ENCODE assay signal across 11 cellular contexts in genomic region chr15:64837502-64837901, GRCh38. TPM values are rescaled to one million over a fixed set of nuclear protein-coding genes. Genes with fewer than 3 reads are reported as not detected.
A peak's percentile ranks its signal among the peaks of the same experiment; 100 is the strongest.
DNase-seq lines count a peak whose midpoint lies in the region; ATAC-seq, FAIRE-seq and TF ChIP-seq lines count a peak whose summit lies in the region.
"Had no signal": no experiment of that assay in that cellular context is flagged by ENCODE, and none has a peak within 500 bp of the region (broad histone marks: within the 10 kb centered on the region; RNA-seq: fewer than 3 reads in every experiment).

No MANE protein-coding gene starts in this region.

- no peaks in the 10 kb centered on the region for H3K27me3 Mint-ChIP-seq in activated T-cell treated with anti-CD3 and anti-CD28 coated beads, Interleukin-2, amount 50 U/mL, for 4 hours (ENCODE audit: low read depth)
- no peaks in the 10 kb centered on the region for H3K27me3 Mint-ChIP-seq in activated CD8-positive, alpha-beta T cell treated with anti-CD3 and anti-CD28 coated beads, Interleukin-2, amount 10 ng/mL, durations not matched to agents 7 days and 5 days (ENCODE audit: low read depth)

- H3K36me3 Mint-ChIP-seq in activated T-cell treated with anti-CD3 and anti-CD28 coated beads, Interleukin-2, amount 50 U/mL, for 4 hours (ENCODE audit: insufficient read depth): no peaks in the 10 kb centered on the region
- H3K36me3 Mint-ChIP-seq in activated CD8-positive, alpha-beta T cell treated with anti-CD3 and anti-CD28 coated beads, Interleukin-2, amount 10 ng/mL, durations not matched to agents 7 days and 5 days (ENCODE audit: low read depth): peaks cover 7% of the 10 kb centered on the region

- no peak for FAIRE-seq in D721Med (lab: Jason Lieb, UNC)

- H3K4me1 Mint-ChIP-seq in activated T-cell treated with anti-CD3 and anti-CD28 coated beads, Interleukin-2, amount 50 U/mL, for 4 hours (ENCODE audit: low read depth): peaks cover 49% of the 10 kb centered on the region
- H3K4me1 Mint-ChIP-seq in activated CD8-positive, alpha-beta T cell treated with anti-CD3 and anti-CD28 coated beads, Interleukin-2, amount 10 ng/mL, durations not matched to agents 7 days and 5 days (ENCODE audit: low read depth): peaks cover 56% of the 10 kb centered on the region

- CTCF ChIA-PET in activated CD8-positive, alpha-beta T cell treated with anti-CD3 and anti-CD28 coated beads, Interleukin-2, amount 10 ng/mL, durations not matched to agents 7 days and 5 days (lab: Charles Lee): interaction anchor here (0.7 to 7.1 kb wide), 7 partner anchors 11 to 684 kb away, joined by 3 to 114 read pairs (median 5); partner anchors contain the start of gene PIF1

- H3K27me3 ChIP-seq in neutrophil: no peaks in the 10 kb centered on the region
- H3K27me3 ChIP-seq: adrenal gland had no signal

- peaks cover 56 to 57% of the 10 kb centered on the region in 2 experiments for H3K4me1 ChIP-seq in neutrophil (ENCODE audit: control insufficient read depth in 1 of 2, insufficient read depth in 1 of 2, low read depth in 1 of 2, low read length in 1 of 2)

- H3K36me3 ChIP-seq in neutrophil: peaks cover 3% of the 10 kb centered on the region
- H3K36me3 ChIP-seq: adrenal gland had no signal

- no peaks in the 10 kb centered on the region for H3K9me3 Mint-ChIP-seq in activated T-cell treated with anti-CD3 and anti-CD28 coated beads, Interleukin-2, amount 50 U/mL, for 4 hours
- no peaks in the 10 kb centered on the region for H3K9me3 Mint-ChIP-seq in activated CD8-positive, alpha-beta T cell treated with anti-CD3 and anti-CD28 coated beads, Interleukin-2, amount 10 ng/mL, durations not matched to agents 7 days and 5 days (ENCODE audit: insufficient read depth)

- H3K27ac ChIP-seq in neutrophil: peak overlapping the region; percentile 74
- H3K27ac ChIP-seq: adrenal gland had no signal

- no peak for ATAC-seq in activated T-cell treated with anti-CD3 and anti-CD28 coated beads, Interleukin-2, amount 50 U/mL, for 4 hours
- ATAC-seq in activated CD8-positive, alpha-beta T cell treated with anti-CD3 and anti-CD28 coated beads, Interleukin-2, amount 10 ng/mL, durations not matched to agents 7 days and 5 days: peak; percentile 6
- no peak for ATAC-seq in HG03196 (IDR thresholded peaks at IDR 0.05; ENCODE audit: unreplicated experiment)

- DNase-seq in activated T-cell treated with anti-CD3 and anti-CD28 coated beads, Interleukin-2, amount 50 U/mL, for 4 hours: peak; percentile 21
- DNase-seq in activated T-cell treated with anti-CD3 and anti-CD28 coated beads for 4 hours: no peak
- DNase-seq in NB4 (ENCODE audit: low read depth): peak; percentile 95
- DNase-seq in activated CD8-positive, alpha-beta T cell treated with anti-CD3 and anti-CD28 coated beads, Interleukin-2, amount 10 ng/mL, durations not matched to agents 7 days and 5 days: peak; percentile 79
- no peak for DNase-seq in D721Med (ENCODE audit: insufficient read length, low spot score)
- DNase-seq in NCI-H774 (lab: John Stamatoyannopoulos, UW): no peak
- DNase-seq: ACHN, DMS79 treated with DMSO at 0.1 percent for 48 hours had no signal

- H3K27ac Mint-ChIP-seq in activated CD8-positive, alpha-beta T cell treated with anti-CD3 and anti-CD28 coated beads, Interleukin-2, amount 10 ng/mL, durations not matched to agents 7 days and 5 days: peak overlapping the region; percentile 96

- H3K9me3 ChIP-seq in neutrophil: no peaks in the 10 kb centered on the region
- H3K9me3 ChIP-seq: adrenal gland had no signal

- TF ChIP-seq POLR2A in NB4 (IDR thresholded peaks at IDR 0.05; ENCODE audit: extremely low read depth, insufficient read length): no peak

- POLR2A ChIA-PET in activated CD8-positive, alpha-beta T cell treated with anti-CD3 and anti-CD28 coated beads, Interleukin-2, amount 10 ng/mL, durations not matched to agents 7 days and 5 days (lab: Charles Lee): interaction anchor here (1.0 to 3.9 kb wide), 4 partner anchors 11 to 467 kb away, joined by 3 to 39 read pairs (median 12); partner anchors contain the start of genes PIF1 and RNU5B-1

- H3K4me3 ChIP-seq in NB4 (ENCODE audit: low read depth, low read length): no peak overlapping the region
- peak overlapping the region; percentile 28 to 29 for H3K4me3 ChIP-seq in neutrophil (ENCODE audit: low read depth in 1 of 2, low read length in 1 of 2)
- H3K4me3 ChIP-seq: adrenal gland had no signal

- TF ChIP-seq CTCF in NB4 (IDR thresholded peaks at IDR 0.05; ENCODE audit: low read depth, low read length) (no peak), neutrophil (IDR thresholded peaks at IDR 0.05) (no peak), D721Med (IDR thresholded peaks at IDR 0.05; ENCODE audit: insufficient read depth, missing control alignments) (no peak)

- H3K4me3 Mint-ChIP-seq in activated T-cell treated with anti-CD3 and anti-CD28 coated beads, Interleukin-2, amount 50 U/mL, for 4 hours: no peak overlapping the region
- H3K4me3 Mint-ChIP-seq in activated CD8-positive, alpha-beta T cell treated with anti-CD3 and anti-CD28 coated beads, Interleukin-2, amount 10 ng/mL, durations not matched to agents 7 days and 5 days: peak overlapping the region; percentile 32

RNA-seq across cellular contexts. Expression of gene PLEKHO2, which starts 4.2 kb away (rescaled TPM):
- total RNA-seq in activated T-cell treated with anti-CD3 and anti-CD28 coated beads, Interleukin-2, amount 50 U/mL, for 4 hours: 10 to 100 TPM in 2 of 3 donors, 1 to 10 TPM in 1; 9.3 to 14.2 (median 13.0) TPM
- 10 to 100 TPM; 25.8 to 26.4 TPM for total RNA-seq in activated CD8-positive, alpha-beta T cell treated with anti-CD3 and anti-CD28 coated beads, Interleukin-2, amount 10 ng/mL, durations not matched to agents 7 days and 5 days

RNA-seq across cellular contexts. Expression of gene PIF1, which starts 12.1 kb away (rescaled TPM):
- 1 to 10 TPM; 1.5 to 2.2 (median 1.6) TPM for total RNA-seq in activated T-cell treated with anti-CD3 and anti-CD28 coated beads, Interleukin-2, amount 50 U/mL, for 4 hours
- total RNA-seq in activated CD8-positive, alpha-beta T cell treated with anti-CD3 and anti-CD28 coated beads, Interleukin-2, amount 10 ng/mL, durations not matched to agents 7 days and 5 days: 10 to 100 TPM; 69.1 to 71.1 TPM

Comparison
In these comparisons a context has a peak if more than half of its experiments do, and no peak if none do; other contexts are left out.
1. DNase-seq: peak in activated T-cell treated with anti-CD3 and anti-CD28 coated beads, Interleukin-2, amount 50 U/mL, for 4 hours (single experiment), NB4 (single experiment) and activated CD8-positive, alpha-beta T cell treated with anti-CD3 and anti-CD28 coated beads, Interleukin-2, amount 10 ng/mL, durations not matched to agents 7 days and 5 days (single experiment); none in activated T-cell treated with anti-CD3 and anti-CD28 coated beads for 4 hours (single experiment), D721Med (single experiment) and NCI-H774 (single experiment).
2. RNA of gene PIF1, which starts 12.1 kb away (total RNA-seq): 69.1 to 71.1 TPM in activated CD8-positive, alpha-beta T cell treated with anti-CD3 and anti-CD28 coated beads, Interleukin-2, amount 10 ng/mL, durations not matched to agents 7 days and 5 days; 1.5 to 2.2 TPM in activated T-cell treated with anti-CD3 and anti-CD28 coated beads, Interleukin-2, amount 50 U/mL, for 4 hours; every median in the first group is over 10 times any median in the second.